ENCODE assay signal across 8 cellular contexts in genomic region chr11:67316882-67317364, GRCh38. TPM values are rescaled to one million over a fixed set of nuclear protein-coding genes. Genes with fewer than 3 reads are reported as not detected.
DNase-seq lines count a peak whose midpoint lies in the region; ATAC-seq and TF ChIP-seq lines count a peak whose summit lies in the region.

No MANE protein-coding gene starts in this region.

- H3K9ac ChIP-seq in HUES64 (ENCODE audit: low read depth, low read length) = peak overlapping the region; percentile 52
- H3K9ac ChIP-seq in stomach smooth muscle (ENCODE audit: low read length in 2 of 2) = peak overlapping the region; percentile 74 to 78

- H3K9me3 ChIP-seq in HUES64 (ENCODE audit: insufficient read depth, low read depth, low read length) (no peaks in the 10 kb centered on the region), ascending aorta (no peaks in the 10 kb centered on the region), stomach smooth muscle (ENCODE audit: control insufficient read depth in 2 of 2, low read length in 2 of 2) (no peaks in the 10 kb centered on the region)

- no peak for TF ChIP-seq CTCF in ascending aorta (IDR thresholded peaks at IDR 0.05)

- H3K4me3 Mint-ChIP-seq in immature natural killer cell = peak overlapping the region; percentile 91 to 99 (median 96)

- H3K9me3 Mint-ChIP-seq in immature natural killer cell = peaks cover 0 to 3% (median 0%) of the 10 kb centered on the region in 6 donors

- peaks cover 19 to 31% of the 10 kb centered on the region in 2 donors for H3K4me1 Mint-ChIP-seq in immature natural killer cell

- peak overlapping the region; percentile 58 for H3K27ac ChIP-seq in HUES64 (ENCODE audit: low read depth, low read length)
- H3K27ac ChIP-seq in ascending aorta = peak overlapping the region; percentile 80 to 86
- peak overlapping the region; percentile 82 for H3K27ac ChIP-seq in stomach smooth muscle (ENCODE audit: low read length)

- H3K4me1 ChIP-seq in HUES64 (ENCODE audit: insufficient read depth, low read length) (no peaks in the 10 kb centered on the region), ascending aorta (peaks cover 0 to 12% of the 10 kb centered on the region in 2 donors), stomach smooth muscle (ENCODE audit: control insufficient read depth, insufficient read depth, low read length) (peaks cover 19% of the 10 kb centered on the region)

- H3K36me3 ChIP-seq in HUES64 (ENCODE audit: insufficient read depth, low read length) (no peaks in the 10 kb centered on the region), ascending aorta (no peaks in the 10 kb centered on the region), stomach smooth muscle (ENCODE audit: control insufficient read depth in 2 of 2, insufficient read depth in 2 of 2, low read length in 2 of 2) (peaks cover 0 to 7% of the 10 kb centered on the region in 2 donors)

- no peaks in the 10 kb centered on the region for H3K36me3 Mint-ChIP-seq in immature natural killer cell

- WGBS in HUES64 = 2% methylated on average over 20 of the region's 20 CpGs

- H3K4me3 ChIP-seq in HUES64 (ENCODE audit: low read length) (peak overlapping the region; percentile 68), ascending aorta (peak overlapping the region; percentile 66 to 83), stomach smooth muscle (ENCODE audit: low read length in 2 of 2) (peak overlapping the region; percentile 90 to 92)

- intact Hi-C loops in ascending aorta (cut with DNase I) = loop anchor here (1.0 kb wide), 4 partner anchors 28 to 234 kb away; partner anchors contain the start of genes ANKRD13D and GRK2

- DNase-seq in 8988T (peak; percentile 93), ascending aorta (ENCODE audit: low spot score in 2 of 2) (no peak), immature natural killer cell (no peak), kidney tubule cell (ENCODE audit: low spot score) (no peak)
- DNase-seq in stimulated activated CD4-positive, alpha-beta T cell treated with anti-CD3 and anti-CD28 coated beads, Interleukin-4, amount 100 ng/mL, for 1 hour = no peak

- H3K27ac Mint-ChIP-seq in immature natural killer cell = peak overlapping the region; percentile 85 to 98 (median 94)

- ATAC-seq in GM18861 (IDR thresholded peaks at IDR 0.05; ENCODE audit: unreplicated experiment) = peak; percentile 14

- H3K27me3 ChIP-seq in HUES64 (ENCODE audit: insufficient read depth, low read length) = peaks cover 32% of the 10 kb centered on the region
- no peaks in the 10 kb centered on the region for H3K27me3 ChIP-seq in ascending aorta
- H3K27me3 ChIP-seq in stomach smooth muscle (ENCODE audit: control insufficient read depth in 1 of 2, insufficient read depth in 2 of 2, low read length in 2 of 2) = no peaks in the 10 kb centered on the region

- H3K27me3 Mint-ChIP-seq in immature natural killer cell (ENCODE audit: low read depth in 3 of 3) = peaks cover 8 to 17% (median 9%) of the 10 kb centered on the region in 3 donors

RNA-seq across cellular contexts. Expression of gene SSH3, which starts 13.6 kb away (rescaled TPM):
- polyA plus RNA-seq in HUES64 (2013, experiment 1 of 2) = 13.7 TPM
- 14.1 TPM for polyA plus RNA-seq in HUES64 (2013, experiment 2 of 2)
- total RNA-seq in ascending aorta = 30.9 TPM
- polyA plus RNA-seq in immature natural killer cell = 1 to 10 TPM; 1.1 to 4.8 (median 2.3) TPM

RNA-seq across cellular contexts. Expression of gene ANKRD13D, which starts 27.8 kb away (rescaled TPM):
- polyA plus RNA-seq in HUES64 (2013, experiment 1 of 2) = 14.1 TPM
- 13.9 TPM for polyA plus RNA-seq in HUES64 (2013, experiment 2 of 2)
- 54.7 TPM for total RNA-seq in ascending aorta
- polyA plus RNA-seq in immature natural killer cell = 10 to 100 TPM; 12.4 to 26.7 (median 14.2) TPM

RNA-seq across cellular contexts. Expression of gene POLD4, which starts 36.4 kb away (rescaled TPM):
- 16.3 TPM for polyA plus RNA-seq in HUES64 (2013, experiment 1 of 2)
- polyA plus RNA-seq in HUES64 (2013, experiment 2 of 2) = 19.7 TPM
- 107 TPM for total RNA-seq in ascending aorta
- polyA plus RNA-seq in immature natural killer cell = 100 to 1,000 TPM in 2 of 3 donors, 10 to 100 TPM in 1; 86.1 to 131 (median 118) TPM

RNA-seq across cellular contexts. Expression of gene GRK2, which starts 50.6 kb away (rescaled TPM):
- 30.8 TPM for polyA plus RNA-seq in HUES64 (2013, experiment 1 of 2)
- polyA plus RNA-seq in HUES64 (2013, experiment 2 of 2) = 34.2 TPM
- total RNA-seq in ascending aorta = 65.3 TPM
- 10 to 100 TPM; 15.2 to 25.9 (median 22.9) TPM for polyA plus RNA-seq in immature natural killer cell

RNA-seq across cellular contexts. Expression of gene CLCF1, which starts 56.5 kb away (rescaled TPM):
- 1.6 TPM for polyA plus RNA-seq in HUES64 (2013, experiment 1 of 2)
- polyA plus RNA-seq in HUES64 (2013, experiment 2 of 2) = 1.7 TPM
- 32.6 TPM for total RNA-seq in ascending aorta
- polyA plus RNA-seq in immature natural killer cell = 1 to 10 TPM in 1 of 3 donors, under 1 TPM in 1, not detected in 1; 0.34 to 2.2 TPM
